Comparison of ENCODE assay signal across 1 cellular context in genomic region chr1:25565626-25566025, GRCh38.
TF ChIP-seq lines count a peak whose summit lies in the region.

No MANE protein-coding gene starts in this region.

TF ChIP-seq in GM23338, 12 proteins besides CTCF, POLR2A, EP300 and RAD21 (continued from another document):
- TF ChIP-seq REST (IDR thresholded peaks at IDR 0.05; ENCODE audit: unreplicated experiment): no peak
- no peak for TF ChIP-seq EZH2phosphoT487 (IDR thresholded peaks at IDR 0.05; ENCODE audit: unreplicated experiment)
- no peak for TF ChIP-seq ZNF114 (CRISPR knock-in tag; IDR thresholded peaks at IDR 0.05)
- no peak for TF ChIP-seq STAT1 (IDR thresholded peaks at IDR 0.05; ENCODE audit: unreplicated experiment)
- TF ChIP-seq NANOG (IDR thresholded peaks at IDR 0.05; ENCODE audit: borderline replicate concordance): no peak
